ENCODE assay signal across 8 cellular contexts in the genomic region with DNA sequence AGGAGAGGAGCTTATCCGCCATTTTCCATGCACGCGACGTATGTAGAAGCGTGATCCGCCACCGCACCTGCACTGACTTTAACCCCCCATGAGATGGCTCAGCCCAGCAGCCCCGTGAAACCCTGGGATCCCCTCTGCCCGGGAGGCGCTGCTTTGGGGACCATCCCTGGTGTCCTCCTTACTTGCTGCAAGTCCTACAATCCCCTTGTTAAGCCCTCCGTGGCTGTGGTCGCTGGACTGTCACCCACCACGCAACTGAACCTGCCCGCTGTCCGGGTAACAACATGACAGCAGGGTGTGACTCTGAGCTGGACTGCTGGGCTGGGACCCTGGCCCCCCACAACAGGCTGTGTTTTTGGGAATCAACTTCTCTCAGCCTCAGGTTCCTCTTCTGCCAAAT. TPM values are rescaled to one million over a fixed set of nuclear protein-coding genes. Genes with fewer than 3 reads are reported as not detected.
"Had no signal": no experiment of that assay in that cellular context is flagged by ENCODE, and none has a peak within 500 bp of the region (broad histone marks: within the 10 kb centered on the region; RNA-seq: fewer than 3 reads in every experiment).

No MANE protein-coding gene starts in this region.

- H3K4me2 ChIP-seq: GM23338 had no signal

- FAIRE-seq: HepG2 had no signal

- H3K9me3 ChIP-seq: HAP-1 had no signal

- H3K4me3 ChIP-seq: GM23338, HAP-1 had no signal

- DNase-seq: H7, HFFc6 had no signal

- H3K4me1 ChIP-seq: HAP-1 had no signal

- ATAC-seq: GM23338, HCT116, HepG2 had no signal

- H3K36me3 ChIP-seq: HAP-1 had no signal

- H3K27ac ChIP-seq: HL-60 had no signal

- H2AFZ ChIP-seq: GM23338 had no signal

RNA-seq across cellular contexts. Expression of gene PPP2R2C, which starts 57.9 kb away (rescaled TPM):
- polyA plus RNA-seq: IgD-negative memory B cell had no signal
